ENCODE assay signal across 19 cellular contexts in genomic region chr10:62858364-62858763, GRCh38. TPM values are rescaled to one million over a fixed set of nuclear protein-coding genes. Genes with fewer than 3 reads are reported as not detected.
DNase-seq lines count a peak whose midpoint lies in the region; ATAC-seq and TF ChIP-seq lines count a peak whose summit lies in the region.
"Had no signal": no experiment of that assay in that cellular context is flagged by ENCODE, and none has a peak within 500 bp of the region (broad histone marks: within the 10 kb centered on the region; RNA-seq: fewer than 3 reads in every experiment).

No MANE protein-coding gene starts in this region.

- H3K4me1 Mint-ChIP-seq in activated CD4-positive, alpha-beta T cell treated with anti-CD3 and anti-CD28 coated beads, Interleukin-2, amount 10 ng/mL, durations not matched to agents 24 days and 14 days: peaks cover 60% of the 10 kb centered on the region
- H3K4me1 Mint-ChIP-seq in natural killer cell: peaks cover 47 to 48% of the 10 kb centered on the region in 2 donors

- H3K36me3 ChIP-seq in mammary epithelial cell (ENCODE audit: insufficient read depth, low read length): no peaks in the 10 kb centered on the region
- H3K36me3 ChIP-seq in upper lobe of left lung: no peaks in the 10 kb centered on the region
- H3K36me3 ChIP-seq: tibial artery had no signal

- H3K4me1 ChIP-seq in mammary epithelial cell (ENCODE audit: insufficient read depth, low read length): no peaks in the 10 kb centered on the region
- H3K4me1 ChIP-seq in upper lobe of left lung: peaks cover 0 to 25% (median 6%) of the 10 kb centered on the region in 4 donors
- H3K4me1 ChIP-seq: tibial artery had no signal

- no peaks in the 10 kb centered on the region for H3K9me3 ChIP-seq in mammary epithelial cell (replicated peaks; ENCODE audit: insufficient read depth, low read length)
- H3K9me3 ChIP-seq in upper lobe of left lung: no peaks in the 10 kb centered on the region
- H3K9me3 ChIP-seq: tibial artery had no signal

- H3K4me3 ChIP-seq in mammary epithelial cell (replicated peaks in 1 of 3; ENCODE audit: insufficient read depth in 1 of 3, low read depth in 2 of 3, low read length in 3 of 3): no peak overlapping the region
- no peak overlapping the region for H3K4me3 ChIP-seq in upper lobe of left lung
- H3K4me3 ChIP-seq: SK-N-MC, tibial artery had no signal

- TF ChIP-seq CTCF in mammary epithelial cell (conservative IDR thresholded peaks at IDR 0.05 in 1 of 2, IDR thresholded peaks at IDR 0.05 in 1 of 2; ENCODE audit: extremely low read depth in 1 of 2, insufficient read depth in 1 of 2, low read depth in 1 of 2, low read length in 2 of 2) (no peak), upper lobe of left lung (IDR thresholded peaks at IDR 0.05) (no peak), natural killer cell (IDR thresholded peaks at IDR 0.05) (no peak)

- no peak overlapping the region for H3K4me2 ChIP-seq in mammary epithelial cell (ENCODE audit: insufficient read depth, low read depth, low read length)

- H3K4me3 Mint-ChIP-seq in activated CD4-positive, alpha-beta T cell treated with anti-CD3 and anti-CD28 coated beads, Interleukin-2, amount 10 ng/mL, durations not matched to agents 24 days and 14 days: no peak overlapping the region
- H3K4me3 Mint-ChIP-seq in natural killer cell: no peak overlapping the region
- H3K4me3 Mint-ChIP-seq: brain; CD4-positive, alpha-beta T cell; effector memory CD8-positive, alpha-beta T cell; naive thymus-derived CD4-positive, alpha-beta T cell had no signal

- peak overlapping the region; percentile 56 for H2AFZ ChIP-seq in mammary epithelial cell (ENCODE audit: low read depth, low read length)

- peaks cover 4% of the 10 kb centered on the region for H3K27me3 Mint-ChIP-seq in activated CD4-positive, alpha-beta T cell treated with anti-CD3 and anti-CD28 coated beads, Interleukin-2, amount 10 ng/mL, durations not matched to agents 24 days and 14 days
- H3K27me3 Mint-ChIP-seq in natural killer cell (ENCODE audit: low read depth in 2 of 2): peaks cover 0 to 8% of the 10 kb centered on the region in 2 donors
- H3K27me3 Mint-ChIP-seq: effector memory CD8-positive, alpha-beta T cell had no signal

- H3K27ac ChIP-seq in mammary epithelial cell (ENCODE audit: insufficient read depth, low read depth, low read length) (no peak overlapping the region), upper lobe of left lung (no peak overlapping the region)
- H3K27ac ChIP-seq: SK-N-MC, tibial artery had no signal

- CTCF ChIA-PET in mammary epithelial cell (lab: Charles Lee; ENCODE audit: low non-redundant PET): no interaction called here

- in situ Hi-C loops in mammary epithelial cell (cut with MboI; ENCODE audit: low sequenced_read_pairs in 2 of 2): no loop called here

- TF ChIP-seq POLR2A in upper lobe of left lung (IDR thresholded peaks at IDR 0.05): no peak

- intact Hi-C loops in mammary epithelial cell (cut with micrococcal nuclease) (loop anchor here (10.0 kb wide), 1 partner anchor 146 kb away; no protein-coding TSS in a partner anchor), natural killer cell (cut with micrococcal nuclease) (loop anchor here (5.0 to 10.0 kb wide), 2 partner anchors 221 to 276 kb away; partner anchors contain the start of gene NRBF2)
- intact Hi-C loops in activated CD4-positive, alpha-beta T cell treated with anti-CD3 and anti-CD28 coated beads, Interleukin-2, amount 10 ng/mL, durations not matched to agents 24 days and 14 days (cut with micrococcal nuclease): loop anchor here (5.0 to 10.0 kb wide), 3 partner anchors 594 to 956 kb away; partner anchors contain the start of genes ARID5B and RTKN2

- peaks cover 24% of the 10 kb centered on the region for H3K9me3 Mint-ChIP-seq in activated CD4-positive, alpha-beta T cell treated with anti-CD3 and anti-CD28 coated beads, Interleukin-2, amount 10 ng/mL, durations not matched to agents 24 days and 14 days
- H3K9me3 Mint-ChIP-seq in natural killer cell: no peaks in the 10 kb centered on the region
- H3K9me3 Mint-ChIP-seq: CD4-positive, alpha-beta T cell; effector memory CD8-positive, alpha-beta T cell had no signal

- ATAC-seq in upper lobe of left lung (ENCODE audit: low FRiP score in 2 of 2) (peak; percentile 70 to 72), natural killer cell (no peak)
- ATAC-seq: effector memory CD8-positive, alpha-beta T cell; naive thymus-derived CD4-positive, alpha-beta T cell had no signal

- no peak overlapping the region for H3K27ac Mint-ChIP-seq in activated CD4-positive, alpha-beta T cell treated with anti-CD3 and anti-CD28 coated beads, Interleukin-2, amount 10 ng/mL, durations not matched to agents 24 days and 14 days
- H3K27ac Mint-ChIP-seq in natural killer cell: no peak overlapping the region
- H3K27ac Mint-ChIP-seq: brain; CD4-positive, alpha-beta T cell; effector memory CD8-positive, alpha-beta T cell; naive thymus-derived CD4-positive, alpha-beta T cell had no signal

- DNase-seq in HT-29 (ENCODE audit: low spot score) (peak; percentile 4), mammary epithelial cell (no peak), iPS-NIHi7 (ENCODE audit: extremely low spot score) (peak; percentile 53), upper lobe of left lung (peak in 1 of 2 donors; percentile 66), natural killer cell (no peak)
- no peak for DNase-seq in activated CD4-positive, alpha-beta T cell treated with anti-CD3 and anti-CD28 coated beads, Interleukin-2, amount 10 ng/mL, durations not matched to agents 24 days and 14 days
- no peak for DNase-seq in activated naive CD4-positive, alpha-beta T cell treated with Interleukin-2 at 50 U/mL for 16 hours
- DNase-seq: CD4-positive, alpha-beta T cell; effector memory CD8-positive, alpha-beta T cell; glutamatergic neuron; naive thymus-derived CD4-positive, alpha-beta T cell; NCI-H1092; NCI-H2227 treated with DMSO at 0.1 percent for 48 hours; stimulated activated CD4-positive, alpha-beta T cell treated with anti-CD3 and anti-CD28 coated beads, Interleukin-2, amount 100 ng/mL, for 24 hours; stimulated activated CD8-positive, alpha-beta memory T cell treated with anti-CD3 and anti-CD28 coated beads, Interleukin-4, amount 100 ng/mL, for 48 hours had no signal

- H3K9ac ChIP-seq in mammary epithelial cell (ENCODE audit: insufficient read depth, low read length): no peak overlapping the region

- H4K20me1 ChIP-seq in mammary epithelial cell (ENCODE audit: insufficient read depth, low read length): no peaks in the 10 kb centered on the region

- no peak for TF ChIP-seq EP300 in upper lobe of left lung (IDR thresholded peaks at IDR 0.05)

- peaks cover 2% of the 10 kb centered on the region for H3K36me3 Mint-ChIP-seq in activated CD4-positive, alpha-beta T cell treated with anti-CD3 and anti-CD28 coated beads, Interleukin-2, amount 10 ng/mL, durations not matched to agents 24 days and 14 days (ENCODE audit: low read depth)
- H3K36me3 Mint-ChIP-seq in natural killer cell: no peaks in the 10 kb centered on the region
- H3K36me3 Mint-ChIP-seq: brain had no signal

- no peaks in the 10 kb centered on the region for H3K27me3 ChIP-seq in mammary epithelial cell (ENCODE audit: insufficient read depth, low read length)
- no peaks in the 10 kb centered on the region for H3K27me3 ChIP-seq in upper lobe of left lung
- H3K27me3 ChIP-seq: tibial artery had no signal

- dilution Hi-C loops in mammary epithelial cell (cut with HindIII; ENCODE audit: low sequenced_read_pairs): no loop called here

- H3K79me2 ChIP-seq in mammary epithelial cell (ENCODE audit: insufficient read depth, low read length): no peaks in the 10 kb centered on the region

- 29% methylated on average over 5 of the region's 6 CpGs for WGBS in mammary epithelial cell (ENCODE audit: low coverage, missing lambda C conversion rate)
- 48 to 53% methylated on average over 6 of the region's 6 CpGs for WGBS in upper lobe of left lung, 2 donors

- no TSS peak for BruUV-seq in mammary epithelial cell (replicated peaks; lab: Mats Ljungman, UMichigan)

RNA-seq across cellular contexts. Expression of gene EGR2, which starts 42.2 kb away (rescaled TPM):
- 3.7 and 5.6 TPM in 2 replicates for total RNA-seq in HT-29 (2014; rRNA removed; shearing (Covaris generic))
- total RNA-seq in mammary epithelial cell (1 to 10 TPM in 1 of 2 donors, under 1 TPM in 1; 0.64 to 1.2 TPM), upper lobe of left lung (10 to 100 TPM in 2 of 6 donors, 1 to 10 TPM in 4; 3.5 to 50.9 (median 7.0) TPM), natural killer cell (10 to 100 TPM; 10.0 to 17.2 (median 12.8) TPM)
- polyA plus RNA-seq in mammary epithelial cell: 0.23 TPM
- polyA minus RNA-seq in mammary epithelial cell: not detected
- 178 and 201 TPM in 2 replicates for total RNA-seq in activated CD4-positive, alpha-beta T cell treated with anti-CD3 and anti-CD28 coated beads, Interleukin-2, amount 10 ng/mL, durations not matched to agents 24 days and 14 days
- total RNA-seq: G401 had no signal

RNA-seq across cellular contexts. Expression of gene ADO, which starts 53.8 kb away (rescaled TPM):
- 28.3 and 31.5 TPM in 2 replicates for total RNA-seq in HT-29 (2014; rRNA removed; shearing (Covaris generic))
- total RNA-seq in mammary epithelial cell (10 to 100 TPM; 22.3 to 26.5 TPM), upper lobe of left lung (10 to 100 TPM in 5 of 6 donors, 1 to 10 TPM in 1; 7.3 to 27.5 (median 19.2) TPM), natural killer cell (10 to 100 TPM; 13.6 to 17.1 (median 15.6) TPM)
- 9.8 TPM for polyA plus RNA-seq in mammary epithelial cell
- 7.7 TPM for polyA minus RNA-seq in mammary epithelial cell
- 43.6 and 43.8 TPM in 2 replicates for total RNA-seq in activated CD4-positive, alpha-beta T cell treated with anti-CD3 and anti-CD28 coated beads, Interleukin-2, amount 10 ng/mL, durations not matched to agents 24 days and 14 days

Comparison
In these comparisons a context has a peak if more than half of its experiments do, and no peak if none do; other contexts are left out.
1. DNase-seq: peak in HT-29 (single experiment) and iPS-NIHi7 (single experiment); none in mammary epithelial cell (single experiment), activated CD4-positive, alpha-beta T cell treated with anti-CD3 and anti-CD28 coated beads, Interleukin-2, amount 10 ng/mL, durations not matched to agents 24 days and 14 days (single experiment), natural killer cell (single experiment) and activated naive CD4-positive, alpha-beta T cell treated with Interleukin-2 at 50 U/mL for 16 hours (single experiment).
2. ATAC-seq: peak in upper lobe of left lung (2 of 2); none in natural killer cell (0 of 3).